Comparison of ENCODE assay signal across 8 cellular contexts in the genomic region with DNA sequence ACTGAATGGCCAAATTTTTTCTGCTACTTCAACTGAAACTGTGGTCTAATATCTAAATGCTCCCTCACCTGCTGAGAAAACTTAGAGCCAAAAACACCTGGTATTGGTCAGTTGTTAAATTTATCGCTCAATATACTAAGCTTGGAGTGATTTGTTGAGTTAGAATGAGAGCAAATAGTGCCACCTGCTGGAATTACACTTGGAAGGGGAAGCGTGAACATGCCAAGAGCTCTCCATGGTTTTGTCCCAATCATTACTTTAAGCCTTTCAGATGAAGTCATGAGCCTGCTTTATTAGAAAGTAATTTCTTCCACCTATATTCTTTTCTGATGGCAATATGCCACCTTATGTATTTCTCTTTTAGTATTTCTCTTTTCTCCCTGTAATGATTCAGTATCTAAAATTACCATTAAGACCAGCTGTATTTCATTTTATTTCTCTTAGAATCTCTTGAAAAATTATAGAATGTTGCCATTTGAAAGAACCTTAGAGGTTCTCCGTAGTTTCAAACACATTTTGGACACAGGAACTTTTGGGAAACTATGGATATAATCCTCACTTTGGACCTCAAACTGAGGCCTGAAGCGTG.
A peak's percentile ranks its signal among the peaks of the same experiment; 100 is the strongest.
DNase-seq lines count a peak whose midpoint lies in the region; ATAC-seq and TF ChIP-seq lines count a peak whose summit lies in the region.

No MANE protein-coding gene starts in this region.

- no TSS peak for BruUV-seq in mammary epithelial cell (replicated peaks; lab: Mats Ljungman, UMichigan)

- no peaks in the 10 kb centered on the region for H3K79me2 ChIP-seq in mammary epithelial cell (ENCODE audit: insufficient read depth, low read length)

- H3K27me3 ChIP-seq in H7 (ENCODE audit: control insufficient read depth, insufficient read depth, low read length) = no peaks in the 10 kb centered on the region
- H3K27me3 ChIP-seq in mammary epithelial cell (ENCODE audit: insufficient read depth, low read length) = no peaks in the 10 kb centered on the region

- H2AFZ ChIP-seq in mammary epithelial cell (ENCODE audit: low read depth, low read length) = no peak overlapping the region

- CTCF ChIA-PET in mammary epithelial cell (lab: Charles Lee; ENCODE audit: low non-redundant PET) = interaction anchor here (0.5 kb wide), 1 partner anchor 1734 kb away, joined by 6 read pairs; no protein-coding TSS in a partner anchor

- peak; percentile 31 to 62 for TF ChIP-seq CTCF in mammary epithelial cell (conservative IDR thresholded peaks at IDR 0.05 in 1 of 2, IDR thresholded peaks at IDR 0.05 in 1 of 2; ENCODE audit: extremely low read depth in 1 of 2, insufficient read depth in 1 of 2, low read depth in 1 of 2, low read length in 2 of 2)

- H3K36me3 ChIP-seq in H7 (replicated peaks; ENCODE audit: control insufficient read depth, insufficient read depth, low read length) (no peaks in the 10 kb centered on the region), mammary epithelial cell (ENCODE audit: insufficient read depth, low read length) (no peaks in the 10 kb centered on the region)

- 27% methylated on average over 4 of the region's 4 CpGs for WGBS in mammary epithelial cell (ENCODE audit: low coverage, missing lambda C conversion rate)

- no peak overlapping the region for H3K4me2 ChIP-seq in mammary epithelial cell (ENCODE audit: insufficient read depth, low read depth, low read length)

- intact Hi-C loops in mammary epithelial cell (cut with micrococcal nuclease) = loop anchor here (10.0 kb wide), 1 partner anchor 898 kb away; no protein-coding TSS in a partner anchor

- peaks cover 2% of the 10 kb centered on the region for H3K9me3 ChIP-seq in mammary epithelial cell (replicated peaks; ENCODE audit: insufficient read depth, low read length)

- H3K4me1 ChIP-seq in mammary epithelial cell (ENCODE audit: insufficient read depth, low read length) = no peaks in the 10 kb centered on the region

- no peak overlapping the region for H3K4me3 ChIP-seq in H7 (ENCODE audit: insufficient read depth, low read depth, low read length)
- H3K4me3 ChIP-seq in mammary epithelial cell (replicated peaks in 1 of 3; ENCODE audit: insufficient read depth in 1 of 3, low read depth in 2 of 3, low read length in 3 of 3) = no peak overlapping the region

- peak; percentile 53 for DNase-seq in D341Med (ENCODE audit: low spot score)
- peak; percentile 52 for DNase-seq in H7
- peak; percentile 14 for DNase-seq in NCI-H2227 treated with DMSO at 0.1 percent for 48 hours (lab: John Stamatoyannopoulos, UW)
- peak; percentile 9 for DNase-seq in mammary epithelial cell
- peak; percentile 64 for DNase-seq in midbrain (lab: John Stamatoyannopoulos, UW)

- ATAC-seq in GM19035 (IDR thresholded peaks at IDR 0.05; ENCODE audit: unreplicated experiment) = no peak
- no peak for ATAC-seq in GM19397 (IDR thresholded peaks at IDR 0.05; ENCODE audit: unreplicated experiment)
- no peak for ATAC-seq in GM21423 (IDR thresholded peaks at IDR 0.05; ENCODE audit: unreplicated experiment)

- dilution Hi-C loops in mammary epithelial cell (cut with HindIII; ENCODE audit: low sequenced_read_pairs) = no loop called here

- no peaks in the 10 kb centered on the region for H4K20me1 ChIP-seq in mammary epithelial cell (ENCODE audit: insufficient read depth, low read length)

- no peak overlapping the region for H3K9ac ChIP-seq in mammary epithelial cell (ENCODE audit: insufficient read depth, low read length)

- H3K27ac ChIP-seq in mammary epithelial cell (ENCODE audit: insufficient read depth, low read depth, low read length) = no peak overlapping the region

- in situ Hi-C loops in mammary epithelial cell (cut with MboI; ENCODE audit: low sequenced_read_pairs in 2 of 2) = no loop called here

Comparison
In these comparisons a context has a peak if more than half of its experiments do, and no peak if none do; other contexts are left out.
1. DNase-seq: peak in every context shown above with its lines; median percentile 64 in midbrain; 53 in D341Med; 52 in H7; 14 in NCI-H2227 treated with DMSO at 0.1 percent for 48 hours; 9 in mammary epithelial cell.